2 cellular contexts compared by ENCODE assay signal in genomic region chr15:66045542-66045941, GRCh38.
TF ChIP-seq lines count a peak whose summit lies in the region.

No MANE protein-coding gene starts in this region.

TF ChIP-seq in HEK293, 187 proteins besides CTCF, POLR2A, EP300 and RAD21 (continued from another document):
- no peak for TF ChIP-seq ZBTB6 (tag by site-specific recombination; IDR thresholded peaks at IDR 0.05)
- TF ChIP-seq ZBTB21 (tag by site-specific recombination; IDR thresholded peaks at IDR 0.05): no peak
TF ChIP-seq in HEK293: peak in this region for 1.

TF ChIP-seq in H1, 55 proteins besides CTCF, POLR2A, EP300 and RAD21 (continued from another document):
- no peak for TF ChIP-seq ATF2 (IDR thresholded peaks at IDR 0.05; ENCODE audit: low read length)
- TF ChIP-seq EGR1 (IDR thresholded peaks at IDR 0.05; ENCODE audit: borderline replicate concordance, low read depth, low read length): no peak
- TF ChIP-seq FOSL1 (IDR thresholded peaks at IDR 0.05; ENCODE audit: insufficient read depth, low read depth, low read length): no peak
- TF ChIP-seq MAX (IDR thresholded peaks at IDR 0.05): no peak
- TF ChIP-seq TAF1 (IDR thresholded peaks at IDR 0.05; ENCODE audit: low read depth, low read length): no peak
- TF ChIP-seq KDM4A (IDR thresholded peaks at IDR 0.05; ENCODE audit: low read depth, low read length, severe bottlenecking): no peak
- no peak for TF ChIP-seq POLR2AphosphoS5 (IDR thresholded peaks at IDR 0.05; ENCODE audit: low read depth, low read length)
- TF ChIP-seq HDAC6 (IDR thresholded peaks at IDR 0.05; ENCODE audit: low read depth, low read length): no peak
- no peak for TF ChIP-seq CHD7 (IDR thresholded peaks at IDR 0.05; ENCODE audit: insufficient replicate concordance, low read length)
- TF ChIP-seq KDM5A (IDR thresholded peaks at IDR 0.05; ENCODE audit: low read length): no peak
